Comparison of ENCODE assay signal across 1 cellular context in genomic region chr11:67504950-67505561, GRCh38.
TF ChIP-seq lines count a peak whose summit lies in the region.

Gene PITPNM1 (minus strand): TSS chr11:67505363. CDS start chr11:67504180, 1,183 bp downstream.

TF ChIP-seq in GM12878, 131 proteins besides CTCF, POLR2A, EP300 and RAD21 (continued from another document):
- TF ChIP-seq RUNX3 (IDR thresholded peaks at IDR 0.05; ENCODE audit: low read length) (no peak), POLR2AphosphoS5 (IDR thresholded peaks at IDR 0.05; ENCODE audit: low read length) (no peak), CREB1 (IDR thresholded peaks at IDR 0.05; ENCODE audit: low read depth) (peak; percentile 79), ATF7 (IDR thresholded peaks at IDR 0.05; ENCODE audit: low read depth) (no peak), ZNF687 (IDR thresholded peaks at IDR 0.05) (peak; percentile 59), LARP7 (IDR thresholded peaks at IDR 0.05) (peak; percentile 71; the same call in 1 of the 2 replicates), SMAD1 (IDR thresholded peaks at IDR 0.05; ENCODE audit: low read depth, partially characterized antibody) (no peak), BHLHE40 (IDR thresholded peaks at IDR 0.05; ENCODE audit: borderline replicate concordance in 1 of 2, low read depth in 2 of 2, low read length in 1 of 2) (peak in 1 of 2 experiments; percentile 48; a peak in 2 of 4 replicates), MEF2B (IDR thresholded peaks at IDR 0.05; ENCODE audit: partially characterized antibody, poor library complexity, severe bottlenecking) (no peak), BACH1 (IDR thresholded peaks at IDR 0.05; ENCODE audit: borderline replicate concordance) (peak; percentile 72; the same call in 1 of the 2 replicates), CHD2 (IDR thresholded peaks at IDR 0.05; ENCODE audit: borderline replicate concordance, low read depth, low read length) (0 out of 2 replicates have a peak, but pooled peaks have one; percentile 31), NKRF (conservative IDR thresholded peaks at IDR 0.05) (peak; percentile 73; the same call in 1 of the 2 replicates), HCFC1 (IDR thresholded peaks at IDR 0.05; ENCODE audit: low read length) (no peak), HDAC6 (IDR thresholded peaks at IDR 0.05; ENCODE audit: unreplicated experiment) (peak; percentile 53), CHD4 (IDR thresholded peaks at IDR 0.05) (no peak), IKZF1 (conservative IDR thresholded peaks at IDR 0.05) (peak; percentile 56), NR2F1 (conservative IDR thresholded peaks at IDR 0.05) (peak; percentile 57), KLF5 (IDR thresholded peaks at IDR 0.05; ENCODE audit: partially characterized antibody) (no peak), ZNF274 (IDR thresholded peaks at IDR 0.05; ENCODE audit: insufficient read depth, insufficient read length) (no peak), CREM (IDR thresholded peaks at IDR 0.05; ENCODE audit: low read depth) (0 out of 2 replicates have a peak, but pooled peaks have one; percentile 28), ZSCAN29 (IDR thresholded peaks at IDR 0.05) (no peak), EGR1 (IDR thresholded peaks at IDR 0.05; ENCODE audit: borderline replicate concordance in 1 of 2, low read depth in 2 of 2, low read length in 2 of 2) (peak in 1 of 2 experiments; percentile 49; a peak in 1 of 3 replicates), SMC3 (IDR thresholded peaks at IDR 0.05; ENCODE audit: borderline replicate concordance, low read length) (peak; percentile 6; the same call in 1 of the 2 replicates), GATAD2B (conservative IDR thresholded peaks at IDR 0.05; ENCODE audit: low read depth) (peak; percentile 58; the same call in 1 of the 2 replicates)
TF ChIP-seq in GM12878: peak in this region for 15.
